Comparison of ENCODE assay signal across 1 cellular context in the genomic region with DNA sequence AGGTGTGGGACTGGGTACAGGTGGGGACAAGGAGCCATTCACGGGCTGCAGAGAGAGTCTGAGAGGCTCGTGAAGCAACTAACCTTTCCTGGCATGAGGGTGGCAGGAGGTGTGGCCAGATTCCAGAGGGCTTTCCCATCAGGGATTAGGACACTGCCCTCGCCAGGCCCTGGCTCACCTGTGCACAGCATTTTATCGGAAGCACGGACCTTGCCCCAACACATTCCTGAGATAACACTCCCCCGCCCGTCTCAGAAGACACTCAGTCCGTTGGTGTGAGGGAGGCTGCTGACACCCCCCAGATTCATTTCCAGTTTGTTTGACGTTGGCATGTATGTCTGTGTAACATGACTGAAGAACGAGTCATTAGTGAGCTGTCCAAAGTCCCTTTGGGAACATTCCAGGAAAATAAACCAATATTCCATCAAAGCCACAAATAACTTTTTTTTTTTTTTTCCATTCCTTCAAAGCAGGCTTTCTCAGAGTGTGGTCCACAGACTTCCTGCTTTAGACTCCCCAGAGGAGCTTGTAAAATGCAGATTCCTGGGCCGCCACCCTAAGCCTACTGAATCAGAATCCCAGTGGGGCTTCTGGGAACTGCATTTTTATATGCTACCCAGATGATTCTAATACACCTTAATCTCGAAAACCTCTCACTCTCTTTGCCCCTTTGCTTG.
TF ChIP-seq lines count a peak whose summit lies in the region.

No MANE protein-coding gene starts in this region.

TF ChIP-seq in HepG2, 621 proteins besides CTCF, POLR2A, EP300 and RAD21 (continued from another document and continues in another):
- TF ChIP-seq RFXAP (CRISPR knock-in tag; IDR thresholded peaks at IDR 0.05; ENCODE audit: borderline replicate concordance) (no peak), RFX5 (IDR thresholded peaks at IDR 0.05; ENCODE audit: low read depth, low read length) (no peak), MAFF (IDR thresholded peaks at IDR 0.05; ENCODE audit: low read depth, low read length) (no peak), ZNF574 (CRISPR knock-in tag; IDR thresholded peaks at IDR 0.05) (0 out of 2 replicates have a peak, but pooled peaks have one; percentile 21), RBM39 (IDR thresholded peaks at IDR 0.05; ENCODE audit: low read depth, low read length, poor library complexity, severe bottlenecking) (no peak), PHF21A (CRISPR knock-in tag; IDR thresholded peaks at IDR 0.05) (peak; percentile 77), ZNF577 (CRISPR knock-in tag; IDR thresholded peaks at IDR 0.05; ENCODE audit: borderline replicate concordance, low read depth) (no peak), ASH2L (IDR thresholded peaks at IDR 0.05; ENCODE audit: insufficient read length, low read depth, low read length) (peak; percentile 68), MYC (CRISPR knock-in tag; IDR thresholded peaks at IDR 0.05; ENCODE audit: borderline replicate concordance) (no peak), HMGXB4 (CRISPR knock-in tag; IDR thresholded peaks at IDR 0.05; ENCODE audit: borderline replicate concordance in 1 of 2, low read depth in 1 of 2) (peak in 1 of 2 experiments; percentile 24; a peak in 1 of 4 replicates), ZNF121 (CRISPR knock-in tag; IDR thresholded peaks at IDR 0.05) (peak; percentile 9; the same call in 1 of the 2 replicates), TP53 (CRISPR knock-in tag; conservative IDR thresholded peaks at IDR 0.05) (no peak), SAP130 (CRISPR knock-in tag; IDR thresholded peaks at IDR 0.05; ENCODE audit: low read depth) (peak; percentile 67; the same call in 1 of the 2 replicates), ZNF343 (CRISPR knock-in tag; IDR thresholded peaks at IDR 0.05) (no peak), NCOA5 (CRISPR knock-in tag; IDR thresholded peaks at IDR 0.05) (no peak), MAZ (IDR thresholded peaks at IDR 0.05; ENCODE audit: borderline replicate concordance, low read depth, low read length) (no peak), MAZ (CRISPR knock-in tag; IDR thresholded peaks at IDR 0.05; ENCODE audit: low read depth) (peak; percentile 60; the same call in 1 of the 2 replicates), SMAD9 (CRISPR knock-in tag; IDR thresholded peaks at IDR 0.05) (no peak), SSRP1 (CRISPR knock-in tag; IDR thresholded peaks at IDR 0.05) (no peak), ZNF644 (CRISPR knock-in tag; IDR thresholded peaks at IDR 0.05; ENCODE audit: low read depth) (0 out of 2 replicates have a peak, but pooled peaks have one; percentile 32), ZNF549 (CRISPR knock-in tag; IDR thresholded peaks at IDR 0.05) (no peak), ZNF30 (CRISPR knock-in tag; IDR thresholded peaks at IDR 0.05) (no peak), ZSCAN9 (CRISPR knock-in tag; IDR thresholded peaks at IDR 0.05; ENCODE audit: borderline replicate concordance) (peak; percentile 48; the same call in 1 of the 2 replicates), ZNF737 (CRISPR knock-in tag; IDR thresholded peaks at IDR 0.05; ENCODE audit: borderline replicate concordance) (no peak), HOMEZ (CRISPR knock-in tag; IDR thresholded peaks at IDR 0.05; ENCODE audit: low read depth) (peak; percentile 74; the same call in 1 of the 2 replicates), SATB2 (CRISPR knock-in tag; IDR thresholded peaks at IDR 0.05) (no peak), DMAP1 (CRISPR knock-in tag; IDR thresholded peaks at IDR 0.05) (no peak), SKI (IDR thresholded peaks at IDR 0.05; ENCODE audit: partially characterized antibody) (peak; percentile 72), HDAC1 (CRISPR knock-in tag; IDR thresholded peaks at IDR 0.05) (peak; percentile 67), ZNF383 (CRISPR knock-in tag; IDR thresholded peaks at IDR 0.05; ENCODE audit: borderline replicate concordance) (no peak), ZNF430 (CRISPR knock-in tag; IDR thresholded peaks at IDR 0.05) (no peak; the same call in 1 of the 2 replicates), NRL (CRISPR knock-in tag; IDR thresholded peaks at IDR 0.05; ENCODE audit: borderline replicate concordance) (0 out of 2 replicates have a peak, but pooled peaks have one; percentile 10), KLF16 (CRISPR knock-in tag; IDR thresholded peaks at IDR 0.05) (peak in 1 of 2 experiments; percentile 31; a peak in 1 of 4 replicates), PHB2 (IDR thresholded peaks at IDR 0.05; ENCODE audit: partially characterized antibody) (no peak), RORA (CRISPR knock-in tag; IDR thresholded peaks at IDR 0.05) (no peak), ZNF292 (CRISPR knock-in tag; IDR thresholded peaks at IDR 0.05; ENCODE audit: borderline replicate concordance, low read depth) (0 out of 2 replicates have a peak, but pooled peaks have one; percentile 26)
- TF ChIP-seq, protein P1, sequence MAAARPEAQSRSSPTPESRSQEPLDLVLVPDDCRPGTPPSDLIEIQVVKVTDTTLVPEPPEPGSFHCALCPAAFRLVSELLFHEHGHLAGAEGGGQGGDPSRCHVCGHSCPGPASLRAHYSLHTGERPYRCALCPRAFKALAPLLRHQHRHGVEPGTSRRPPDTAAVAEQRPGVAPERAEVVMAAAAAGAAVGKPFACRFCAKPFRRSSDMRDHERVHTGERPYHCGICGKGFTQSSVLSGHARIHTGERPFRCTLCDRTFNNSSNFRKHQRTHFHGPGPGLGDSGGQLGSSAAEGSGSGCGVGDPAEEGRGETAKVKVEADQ (CRISPR knock-in tag; IDR thresholded peaks at IDR 0.05; ENCODE audit: borderline replicate concordance), result no peak
- TF ChIP-seq, protein P2, sequence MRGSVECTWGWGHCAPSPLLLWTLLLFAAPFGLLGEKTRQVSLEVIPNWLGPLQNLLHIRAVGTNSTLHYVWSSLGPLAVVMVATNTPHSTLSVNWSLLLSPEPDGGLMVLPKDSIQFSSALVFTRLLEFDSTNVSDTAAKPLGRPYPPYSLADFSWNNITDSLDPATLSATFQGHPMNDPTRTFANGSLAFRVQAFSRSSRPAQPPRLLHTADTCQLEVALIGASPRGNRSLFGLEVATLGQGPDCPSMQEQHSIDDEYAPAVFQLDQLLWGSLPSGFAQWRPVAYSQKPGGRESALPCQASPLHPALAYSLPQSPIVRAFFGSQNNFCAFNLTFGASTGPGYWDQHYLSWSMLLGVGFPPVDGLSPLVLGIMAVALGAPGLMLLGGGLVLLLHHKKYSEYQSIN (CRISPR knock-in tag; IDR thresholded peaks at IDR 0.05; ENCODE audit: borderline replicate concordance), result no peak
- TF ChIP-seq, protein P3, sequence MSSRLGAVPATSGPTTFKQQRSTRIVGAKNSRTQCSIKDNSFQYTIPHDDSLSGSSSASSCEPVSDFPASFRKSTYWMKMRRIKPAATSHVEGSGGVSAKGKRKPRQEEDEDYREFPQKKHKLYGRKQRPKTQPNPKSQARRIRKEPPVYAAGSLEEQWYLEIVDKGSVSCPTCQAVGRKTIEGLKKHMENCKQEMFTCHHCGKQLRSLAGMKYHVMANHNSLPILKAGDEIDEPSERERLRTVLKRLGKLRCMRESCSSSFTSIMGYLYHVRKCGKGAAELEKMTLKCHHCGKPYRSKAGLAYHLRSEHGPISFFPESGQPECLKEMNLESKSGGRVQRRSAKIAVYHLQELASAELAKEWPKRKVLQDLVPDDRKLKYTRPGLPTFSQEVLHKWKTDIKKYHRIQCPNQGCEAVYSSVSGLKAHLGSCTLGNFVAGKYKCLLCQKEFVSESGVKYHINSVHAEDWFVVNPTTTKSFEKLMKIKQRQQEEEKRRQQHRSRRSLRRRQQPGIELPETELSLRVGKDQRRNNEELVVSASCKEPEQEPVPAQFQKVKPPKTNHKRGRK (CRISPR knock-in tag; IDR thresholded peaks at IDR 0.05), result no peak
- TF ChIP-seq, protein P4, sequence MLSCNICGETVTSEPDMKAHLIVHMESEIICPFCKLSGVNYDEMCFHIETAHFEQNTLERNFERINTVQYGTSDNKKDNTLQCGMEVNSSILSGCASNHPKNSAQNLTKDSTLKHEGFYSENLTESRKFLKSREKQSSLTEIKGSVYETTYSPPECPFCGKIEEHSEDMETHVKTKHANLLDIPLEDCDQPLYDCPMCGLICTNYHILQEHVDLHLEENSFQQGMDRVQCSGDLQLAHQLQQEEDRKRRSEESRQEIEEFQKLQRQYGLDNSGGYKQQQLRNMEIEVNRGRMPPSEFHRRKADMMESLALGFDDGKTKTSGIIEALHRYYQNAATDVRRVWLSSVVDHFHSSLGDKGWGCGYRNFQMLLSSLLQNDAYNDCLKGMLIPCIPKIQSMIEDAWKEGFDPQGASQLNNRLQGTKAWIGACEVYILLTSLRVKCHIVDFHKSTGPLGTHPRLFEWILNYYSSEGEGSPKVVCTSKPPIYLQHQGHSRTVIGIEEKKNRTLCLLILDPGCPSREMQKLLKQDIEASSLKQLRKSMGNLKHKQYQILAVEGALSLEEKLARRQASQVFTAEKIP (CRISPR knock-in tag; IDR thresholded peaks at IDR 0.05; ENCODE audit: borderline replicate concordance), result no peak
- TF ChIP-seq, protein P5, sequence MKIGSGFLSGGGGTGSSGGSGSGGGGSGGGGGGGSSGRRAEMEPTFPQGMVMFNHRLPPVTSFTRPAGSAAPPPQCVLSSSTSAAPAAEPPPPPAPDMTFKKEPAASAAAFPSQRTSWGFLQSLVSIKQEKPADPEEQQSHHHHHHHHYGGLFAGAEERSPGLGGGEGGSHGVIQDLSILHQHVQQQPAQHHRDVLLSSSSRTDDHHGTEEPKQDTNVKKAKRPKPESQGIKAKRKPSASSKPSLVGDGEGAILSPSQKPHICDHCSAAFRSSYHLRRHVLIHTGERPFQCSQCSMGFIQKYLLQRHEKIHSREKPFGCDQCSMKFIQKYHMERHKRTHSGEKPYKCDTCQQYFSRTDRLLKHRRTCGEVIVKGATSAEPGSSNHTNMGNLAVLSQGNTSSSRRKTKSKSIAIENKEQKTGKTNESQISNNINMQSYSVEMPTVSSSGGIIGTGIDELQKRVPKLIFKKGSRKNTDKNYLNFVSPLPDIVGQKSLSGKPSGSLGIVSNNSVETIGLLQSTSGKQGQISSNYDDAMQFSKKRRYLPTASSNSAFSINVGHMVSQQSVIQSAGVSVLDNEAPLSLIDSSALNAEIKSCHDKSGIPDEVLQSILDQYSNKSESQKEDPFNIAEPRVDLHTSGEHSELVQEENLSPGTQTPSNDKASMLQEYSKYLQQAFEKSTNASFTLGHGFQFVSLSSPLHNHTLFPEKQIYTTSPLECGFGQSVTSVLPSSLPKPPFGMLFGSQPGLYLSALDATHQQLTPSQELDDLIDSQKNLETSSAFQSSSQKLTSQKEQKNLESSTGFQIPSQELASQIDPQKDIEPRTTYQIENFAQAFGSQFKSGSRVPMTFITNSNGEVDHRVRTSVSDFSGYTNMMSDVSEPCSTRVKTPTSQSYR (CRISPR knock-in tag; IDR thresholded peaks at IDR 0.05; ENCODE audit: borderline replicate concordance), result 0 out of 2 replicates have a peak, but pooled peaks have one; percentile 9
- TF ChIP-seq, protein P6, sequence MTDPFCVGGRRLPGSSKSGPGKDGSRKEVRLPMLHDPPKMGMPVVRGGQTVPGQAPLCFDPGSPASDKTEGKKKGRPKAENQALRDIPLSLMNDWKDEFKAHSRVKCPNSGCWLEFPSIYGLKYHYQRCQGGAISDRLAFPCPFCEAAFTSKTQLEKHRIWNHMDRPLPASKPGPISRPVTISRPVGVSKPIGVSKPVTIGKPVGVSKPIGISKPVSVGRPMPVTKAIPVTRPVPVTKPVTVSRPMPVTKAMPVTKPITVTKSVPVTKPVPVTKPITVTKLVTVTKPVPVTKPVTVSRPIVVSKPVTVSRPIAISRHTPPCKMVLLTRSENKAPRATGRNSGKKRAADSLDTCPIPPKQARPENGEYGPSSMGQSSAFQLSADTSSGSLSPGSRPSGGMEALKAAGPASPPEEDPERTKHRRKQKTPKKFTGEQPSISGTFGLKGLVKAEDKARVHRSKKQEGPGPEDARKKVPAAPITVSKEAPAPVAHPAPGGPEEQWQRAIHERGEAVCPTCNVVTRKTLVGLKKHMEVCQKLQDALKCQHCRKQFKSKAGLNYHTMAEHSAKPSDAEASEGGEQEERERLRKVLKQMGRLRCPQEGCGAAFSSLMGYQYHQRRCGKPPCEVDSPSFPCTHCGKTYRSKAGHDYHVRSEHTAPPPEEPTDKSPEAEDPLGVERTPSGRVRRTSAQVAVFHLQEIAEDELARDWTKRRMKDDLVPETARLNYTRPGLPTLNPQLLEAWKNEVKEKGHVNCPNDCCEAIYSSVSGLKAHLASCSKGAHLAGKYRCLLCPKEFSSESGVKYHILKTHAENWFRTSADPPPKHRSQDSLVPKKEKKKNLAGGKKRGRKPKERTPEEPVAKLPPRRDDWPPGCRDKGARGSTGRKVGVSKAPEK (CRISPR knock-in tag; IDR thresholded peaks at IDR 0.05; ENCODE audit: borderline replicate concordance), result no peak
